In genomic region chr16:50247123-50247905, GRCh38 we compare ENCODE assay signal across 10 cellular contexts. TPM values are rescaled to one million over a fixed set of nuclear protein-coding genes. Genes with fewer than 3 reads are reported as not detected.
DNase-seq lines count a peak whose midpoint lies in the region; ATAC-seq and TF ChIP-seq lines count a peak whose summit lies in the region.
"Had no signal": no experiment of that assay in that cellular context is flagged by ENCODE, and none has a peak within 500 bp of the region (broad histone marks: within the 10 kb centered on the region; RNA-seq: fewer than 3 reads in every experiment).

No MANE protein-coding gene starts in this region.

- no peaks in the 10 kb centered on the region for H3K9me3 Mint-ChIP-seq in activated CD4-positive, alpha-beta T cell treated with anti-CD3 and anti-CD28 coated beads, Interleukin-2, amount 10 ng/mL, durations not matched to agents 24 days and 14 days
- H3K9me3 Mint-ChIP-seq in endothelial cell (ENCODE audit: unreplicated experiment): no peaks in the 10 kb centered on the region

- peaks cover 3% of the 10 kb centered on the region for H3F3A ChIP-seq in PC-3 (ENCODE audit: low read length, unreplicated experiment)

- H3K36me3 ChIP-seq in PC-3 (ENCODE audit: low read depth, low read length): no peaks in the 10 kb centered on the region
- H3K36me3 ChIP-seq in sigmoid colon: no peaks in the 10 kb centered on the region
- H3K36me3 ChIP-seq in gastrocnemius medialis: no peaks in the 10 kb centered on the region

- H3K9me2 ChIP-seq in PC-3 (replicated peaks; ENCODE audit: low read length): no peaks in the 10 kb centered on the region

- TF ChIP-seq POLR2A in sigmoid colon (IDR thresholded peaks at IDR 0.05) (no peak), gastrocnemius medialis (IDR thresholded peaks at IDR 0.05) (no peak)

- H3K27me3 ChIP-seq in PC-3 (ENCODE audit: low read length) (no peaks in the 10 kb centered on the region), sigmoid colon (no peaks in the 10 kb centered on the region), gastrocnemius medialis (peaks cover 8 to 18% (median 10%) of the 10 kb centered on the region in 3 donors)

- peaks cover 41% of the 10 kb centered on the region for H3K79me2 ChIP-seq in PC-3 (ENCODE audit: low read length)

- 91 to 94% methylated on average over 12 of the region's 12 CpGs for WGBS in sigmoid colon, 2 donors

- H3K27ac ChIP-seq in PC-3 (ENCODE audit: low read length) (no peak overlapping the region), sigmoid colon (no peak overlapping the region), gastrocnemius medialis (no peak overlapping the region)

- no peak for TF ChIP-seq EP300 in sigmoid colon (IDR thresholded peaks at IDR 0.05)

- no peak overlapping the region for H2AFZ ChIP-seq in PC-3 (ENCODE audit: low read length)

- TF ChIP-seq CTCF in PC-3 (conservative IDR thresholded peaks at IDR 0.05; ENCODE audit: low read depth, low read length): no peak
- TF ChIP-seq CTCF in endothelial cell (IDR thresholded peaks at IDR 0.05; ENCODE audit: unreplicated experiment): no peak
- no peak for TF ChIP-seq CTCF in sigmoid colon (IDR thresholded peaks at IDR 0.05)
- no peak for TF ChIP-seq CTCF in gastrocnemius medialis (IDR thresholded peaks at IDR 0.05 in 4 of 5, conservative IDR thresholded peaks at IDR 0.05 in 1 of 5)

- H3K4me3 ChIP-seq in PC-3 (ENCODE audit: low read length) (peak overlapping the region; percentile 72), sigmoid colon (no peak overlapping the region), gastrocnemius medialis (no peak overlapping the region)

- H3K9me3 ChIP-seq in PC-3 (ENCODE audit: low read length) (no peaks in the 10 kb centered on the region), sigmoid colon (no peaks in the 10 kb centered on the region), gastrocnemius medialis (no peaks in the 10 kb centered on the region)

- CTCF ChIA-PET in PC-3 (lab: Charles Lee): interaction anchor here (0.6 kb wide), 1 partner anchor 150 kb away, joined by 4 read pairs; no protein-coding TSS in a partner anchor

- in situ Hi-C loops in gastrocnemius medialis (cut with MboI; ENCODE audit: low sequenced_read_pairs in 4 of 4): no loop called here

- intact Hi-C loops in activated CD4-positive, alpha-beta T cell treated with anti-CD3 and anti-CD28 coated beads, Interleukin-2, amount 10 ng/mL, durations not matched to agents 24 days and 14 days (cut with micrococcal nuclease): no loop called here
- intact Hi-C loops in PC-3 (cut with micrococcal nuclease) (loop anchor here (10.0 kb wide), 1 partner anchor 77 kb away; no protein-coding TSS in a partner anchor), sigmoid colon (cut with DNase I) (loop anchor here (5.0 to 10.0 kb wide), 3 partner anchors 67 to 417 kb away; partner anchors contain the start of gene BRD7), gastrocnemius medialis (cut with DNase I; ENCODE audit: low total_unique reads) (loop anchor here (5.0 kb wide), 1 partner anchor 110 kb away; no protein-coding TSS in a partner anchor)

- no peaks in the 10 kb centered on the region for H3K36me3 Mint-ChIP-seq in activated CD4-positive, alpha-beta T cell treated with anti-CD3 and anti-CD28 coated beads, Interleukin-2, amount 10 ng/mL, durations not matched to agents 24 days and 14 days (ENCODE audit: low read depth)
- H3K36me3 Mint-ChIP-seq in endothelial cell (ENCODE audit: low read depth, unreplicated experiment): no peaks in the 10 kb centered on the region

- no TSS peak for BruUV-seq in PC-3 (replicated peaks; lab: Mats Ljungman, UMichigan)

- H3K4me1 Mint-ChIP-seq in activated CD4-positive, alpha-beta T cell treated with anti-CD3 and anti-CD28 coated beads, Interleukin-2, amount 10 ng/mL, durations not matched to agents 24 days and 14 days: peaks cover 18% of the 10 kb centered on the region
- H3K4me1 Mint-ChIP-seq in endothelial cell (ENCODE audit: unreplicated experiment): no peaks in the 10 kb centered on the region

- H3K27me3 Mint-ChIP-seq in activated CD4-positive, alpha-beta T cell treated with anti-CD3 and anti-CD28 coated beads, Interleukin-2, amount 10 ng/mL, durations not matched to agents 24 days and 14 days: peaks cover 6% of the 10 kb centered on the region
- H3K27me3 Mint-ChIP-seq in endothelial cell (ENCODE audit: unreplicated experiment): peaks cover 10% of the 10 kb centered on the region

- H3K9ac ChIP-seq in PC-3 (ENCODE audit: low read length): no peak overlapping the region

- no peak for ATAC-seq in PC-3
- ATAC-seq in gastrocnemius medialis: no peak
- ATAC-seq in esophagus mucosa: no peak

- H4K20me1 ChIP-seq in PC-3 (ENCODE audit: low read length): no peaks in the 10 kb centered on the region

- POLR2A ChIA-PET in PC-3 (lab: Charles Lee; ENCODE audit: unreplicated experiment): no interaction called here

- peak overlapping the region; percentile 36 for H3K27ac Mint-ChIP-seq in activated CD4-positive, alpha-beta T cell treated with anti-CD3 and anti-CD28 coated beads, Interleukin-2, amount 10 ng/mL, durations not matched to agents 24 days and 14 days
- H3K27ac Mint-ChIP-seq in endothelial cell (ENCODE audit: unreplicated experiment): no peak overlapping the region

- DNase-seq in activated CD4-positive, alpha-beta T cell treated with anti-CD3 and anti-CD28 coated beads, Interleukin-2, amount 10 ng/mL, durations not matched to agents 24 days and 14 days: peak; percentile 55
- no peak for DNase-seq in activated CD4-positive, alpha-beta T cell treated with anti-CD3 and anti-CD28 coated beads, Interleukin-2, amount 50 U/mL, for 1 hour
- DNase-seq in PC-3 (no peak), endothelial cell (ENCODE audit: low spot score) (no peak), sigmoid colon (peak; percentile 61), gastrocnemius medialis (no peak), cortex of kidney (lab: John Stamatoyannopoulos, UW) (no peak)
- DNase-seq: HCEC 1CT, NCI-H524 treated with DMSO at 0.1 percent for 48 hours had no signal

- peak overlapping the region; percentile 76 for H3K4me3 Mint-ChIP-seq in activated CD4-positive, alpha-beta T cell treated with anti-CD3 and anti-CD28 coated beads, Interleukin-2, amount 10 ng/mL, durations not matched to agents 24 days and 14 days
- H3K4me3 Mint-ChIP-seq in endothelial cell (ENCODE audit: unreplicated experiment): peak overlapping the region; percentile 47

- H3K4me1 ChIP-seq in PC-3 (ENCODE audit: insufficient read depth, low read length): peaks cover 37% of the 10 kb centered on the region
- H3K4me1 ChIP-seq in sigmoid colon: peaks cover 0 to 19% (median 17%) of the 10 kb centered on the region in 4 donors
- peaks cover 0 to 18% of the 10 kb centered on the region in 2 donors for H3K4me1 ChIP-seq in gastrocnemius medialis

- peak overlapping the region; percentile 92 for H3K4me2 ChIP-seq in PC-3 (ENCODE audit: low read length)

RNA-seq across cellular contexts. Expression of gene ADCY7, which starts 19.0 kb away (rescaled TPM):
- 85.6 and 86.2 TPM in 2 replicates for total RNA-seq in activated CD4-positive, alpha-beta T cell treated with anti-CD3 and anti-CD28 coated beads, Interleukin-2, amount 10 ng/mL, durations not matched to agents 24 days and 14 days
- total RNA-seq in PC-3 (2014; rRNA removed): 13.1 and 14.1 TPM in 2 replicates
- total RNA-seq in endothelial cell (ENCODE audit: unreplicated experiment): 3.2 TPM
- 10 to 100 TPM in 3 of 4 donors, 1 to 10 TPM in 1; 8.9 to 16.8 (median 11.3) TPM for total RNA-seq in sigmoid colon
- 10 to 100 TPM in 1 of 3 donors, 1 to 10 TPM in 2; 1.2 to 24.0 (median 1.8) TPM for polyA plus RNA-seq in sigmoid colon
- total RNA-seq in gastrocnemius medialis: 1 to 10 TPM in 3 of 4 donors, under 1 TPM in 1; 0.90 to 7.3 (median 2.6) TPM
- total RNA-seq in esophagus mucosa: 26.8 TPM

Comparison
In these comparisons a context has a peak if more than half of its experiments do, and no peak if none do; other contexts are left out.
1. DNase-seq: peak in activated CD4-positive, alpha-beta T cell treated with anti-CD3 and anti-CD28 coated beads, Interleukin-2, amount 10 ng/mL, durations not matched to agents 24 days and 14 days (single experiment) and sigmoid colon (single experiment); none in activated CD4-positive, alpha-beta T cell treated with anti-CD3 and anti-CD28 coated beads, Interleukin-2, amount 50 U/mL, for 1 hour (single experiment), PC-3 (single experiment), endothelial cell (single experiment), gastrocnemius medialis (0 of 2) and cortex of kidney (single experiment).